ENCODE assay signal across 14 cellular contexts in genomic region chr1:103576784-103577183, GRCh38. TPM values are rescaled to one million over a fixed set of nuclear protein-coding genes. Genes with fewer than 3 reads are reported as not detected.
"Had no signal": no experiment of that assay in that cellular context is flagged by ENCODE, and none has a peak within 500 bp of the region (broad histone marks: within the 10 kb centered on the region; RNA-seq: fewer than 3 reads in every experiment).

No MANE protein-coding gene starts in this region.

RNA-seq across cellular contexts. Expression of gene AMY2A, which starts 40.4 kb away (rescaled TPM):
- total RNA-seq: activated naive CD4-positive, alpha-beta T cell treated with anti-CD3 and anti-CD28 coated beads for 36 hours; activated naive CD4-positive, alpha-beta T cell treated with anti-CD3 and anti-CD28 coated beads, Interleukin-2, amount 50 U/mL, for 72 hours; activated naive CD8-positive, alpha-beta T cell treated with anti-CD3 and anti-CD28 coated beads for 36 hours; activated naive CD8-positive, alpha-beta T cell treated with anti-CD3 and anti-CD28 coated beads, Interleukin-2, amount 10 ng/mL, durations not matched to agents 7 days and 5 days; activated T-cell treated with anti-CD3 and anti-CD28 coated beads, Interleukin-2, amount 50 U/mL, for 72 hours; activated T-helper 1 cell treated with anti-CD3 and anti-CD28 coated beads, Interleukin-12 subunit alpha, Interleukin-12 subunit beta, Interleukin-2, Interleukin-4 antibody, amounts not matched to agents 30 ng/mL and 10 ng/mL and 1 ng/mL, durations not matched to agents 14 hours and 24 hours and 36 hours; activated T-helper 17 cell treated with anti-CD3 and anti-CD28 coated beads, Interleukin-2, amount 50 U/mL, for 72 hours; activated T-helper 2 cell treated with anti-CD3 and anti-CD28 coated beads, Interferon-gamma antibody, Interleukin-2, Interleukin-4, amounts not matched to agents 10 μg/mL and 5 μg/mL and 100 μg/mL, durations not matched to agents 14 hours and 24 hours and 36 hours; ascending aorta; astrocyte; bronchial epithelial cell; cardiac muscle cell; cardiac septum; chondrocyte had no signal
